In genomic region chr2:191942114-191943103, GRCh38 we compare ENCODE assay signal across 14 cellular contexts.
DNase-seq lines count a peak whose midpoint lies in the region; ATAC-seq and TF ChIP-seq lines count a peak whose summit lies in the region.
"Had no signal": no experiment of that assay in that cellular context is flagged by ENCODE, and none has a peak within 500 bp of the region (broad histone marks: within the 10 kb centered on the region; RNA-seq: fewer than 3 reads in every experiment).

No MANE protein-coding gene starts in this region.

- no peak overlapping the region for H3K4me3 ChIP-seq in esophagus squamous epithelium
- no peak overlapping the region for H3K4me3 ChIP-seq in neuron (ENCODE audit: low read length)

- 24 to 40% methylated on average over 5 of the region's 5 CpGs for WGBS in esophagus squamous epithelium, 2 donors

- CTCF ChIA-PET in HEK293T (lab: Yijun Ruan, JAX): no interaction called here

- no peak for TF ChIP-seq POLR2A in esophagus squamous epithelium (IDR thresholded peaks at IDR 0.05)

- intact Hi-C loops in esophagus squamous epithelium (cut with DNase I): no loop called here

- H3K4me1 ChIP-seq in esophagus squamous epithelium (peaks cover 10 to 25% (median 13%) of the 10 kb centered on the region in 3 donors), neuron (ENCODE audit: insufficient read depth, low read length) (peaks cover 24% of the 10 kb centered on the region)

- POLR2A ChIA-PET in HEK293T (lab: Yijun Ruan, JAX): no interaction called here

- H3K36me3 ChIP-seq in esophagus squamous epithelium (no peaks in the 10 kb centered on the region), neuron (ENCODE audit: insufficient read depth, low read length) (no peaks in the 10 kb centered on the region)

- H3K27me3 ChIP-seq in esophagus squamous epithelium (no peaks in the 10 kb centered on the region), neuron (ENCODE audit: insufficient read depth, low read length) (no peaks in the 10 kb centered on the region)

- peak overlapping the region in 3 of 4 donors; percentile 42 to 61 (median 45) for H3K27ac ChIP-seq in esophagus squamous epithelium

- H2AFZ ChIP-seq in neuron (ENCODE audit: low read depth, low read length): peak overlapping the region; percentile 68

- DNase-seq in EH (ENCODE audit: low read depth) (peak; percentile 64), NCI-H446 (lab: John Stamatoyannopoulos, UW) (peak; percentile 45 to 65), esophagus squamous epithelium (lab: John Stamatoyannopoulos, UW) (no peak), NCI-H226 (no peak), HEK293T (ENCODE audit: extremely low spot score) (no peak), SK-N-DZ (ENCODE audit: low spot score) (no peak)
- DNase-seq: activated naive CD8-positive, alpha-beta T cell treated with anti-CD3 and anti-CD28 coated beads, Interleukin-2, amount 10 ng/mL, durations not matched to agents 7 days and 5 days; activated T-cell treated with anti-CD3 and anti-CD28 coated beads for 4 hours; Karpas-422; NCI-H187 treated with DMSO at 0.1 percent for 48 hours; stimulated activated CD4-positive, alpha-beta T cell treated with anti-CD3 and anti-CD28 coated beads, Interleukin-4, amount 100 ng/mL, for 1 hour; SW 1271 had no signal

- no peak for ATAC-seq in HG02981 (IDR thresholded peaks at IDR 0.05; ENCODE audit: unreplicated experiment)

- TF ChIP-seq CTCF in esophagus squamous epithelium (IDR thresholded peaks at IDR 0.05): no peak

- H3K9me3 ChIP-seq in esophagus squamous epithelium (no peaks in the 10 kb centered on the region), neuron (ENCODE audit: low read length) (no peaks in the 10 kb centered on the region)

TF ChIP-seq in HEK293T, 16 proteins besides CTCF, POLR2A, EP300 and RAD21:
- no peak for TF ChIP-seq HDGF (IDR thresholded peaks at IDR 0.05; ENCODE audit: borderline replicate concordance)
- no peak for TF ChIP-seq ZNF384 (IDR thresholded peaks at IDR 0.05)

Comparison
In these comparisons a context has a peak if more than half of its experiments do, and no peak if none do; other contexts are left out.
1. DNase-seq: peak in EH (single experiment) and NCI-H446 (2 of 2); none in esophagus squamous epithelium (single experiment), NCI-H226 (single experiment), HEK293T (single experiment) and SK-N-DZ (single experiment).